In genomic region chr6:112991912-112992311, GRCh38 we compare ENCODE assay signal across 3 cellular contexts.
TF ChIP-seq lines count a peak whose summit lies in the region.

No MANE protein-coding gene starts in this region.

TF ChIP-seq in A549, 52 proteins besides CTCF, POLR2A, EP300 and RAD21:
- TF ChIP-seq ZC3H11A (IDR thresholded peaks at IDR 0.05): no peak
- TF ChIP-seq MAFK (IDR thresholded peaks at IDR 0.05; ENCODE audit: partially characterized antibody): peak; percentile 61

TF ChIP-seq in IMR-90, 13 proteins besides CTCF, POLR2A, EP300 and RAD21:
- TF ChIP-seq RFX5 (IDR thresholded peaks at IDR 0.05; ENCODE audit: low read depth, low read length) (no peak), MAFK (IDR thresholded peaks at IDR 0.05; ENCODE audit: low read depth, low read length) (peak; percentile 87)

TF ChIP-seq in K562, 482 proteins besides CTCF, POLR2A, EP300 and RAD21:
- TF ChIP-seq MAFF (IDR thresholded peaks at IDR 0.05; ENCODE audit: low read length) (peak; percentile 56), C11orf30 (IDR thresholded peaks at IDR 0.05; ENCODE audit: low read depth) (peak; percentile 62; the same call in 1 of the 2 replicates), MAFK (IDR thresholded peaks at IDR 0.05; ENCODE audit: low read length) (peak; percentile 66; the same call in 1 of the 2 replicates), MAFG (tag; conservative IDR thresholded peaks at IDR 0.05) (peak; percentile 52), TOE1 (IDR thresholded peaks at IDR 0.05; ENCODE audit: borderline replicate concordance) (no peak), TOE1 (CRISPR knock-in tag; IDR thresholded peaks at IDR 0.05; ENCODE audit: borderline replicate concordance, low read depth) (no peak), ZNF316 (IDR thresholded peaks at IDR 0.05) (peak; percentile 82), THRB (CRISPR knock-in tag; conservative IDR thresholded peaks at IDR 0.05) (no peak)
TF ChIP-seq in K562: peak in this region for 5.
